8 cellular contexts compared by ENCODE assay signal in genomic region chr5:43043400-43043756, GRCh38. TPM values are rescaled to one million over a fixed set of nuclear protein-coding genes. Genes with fewer than 3 reads are reported as not detected.
DNase-seq lines count a peak whose midpoint lies in the region; ATAC-seq, FAIRE-seq and TF ChIP-seq lines count a peak whose summit lies in the region.

No MANE protein-coding gene starts in this region.

- 11 to 19% (median 11%) methylated on average over 7 of the region's 7 CpGs for WGBS in small intestine, 3 donors

- peak overlapping the region; percentile 94 to 99 (median 98) for H3K4me3 Mint-ChIP-seq in IgD-negative memory B cell
- H3K4me3 Mint-ChIP-seq in chondrocyte (ENCODE audit: unreplicated experiment): peak overlapping the region; percentile 89
- H3K4me3 Mint-ChIP-seq in naive B cell: peak overlapping the region; percentile 97 to 99 (median 98)

- no peak for FAIRE-seq in small intestine (lab: Jason Lieb, UNC)

- no peaks in the 10 kb centered on the region for H3K4me1 ChIP-seq in small intestine (ENCODE audit: control insufficient read depth in 2 of 2, insufficient read depth in 1 of 2, low read depth in 1 of 2, low read length in 1 of 2)

- peak overlapping the region in 1 of 2 donors; percentile 96 for H3K27ac ChIP-seq in small intestine (ENCODE audit: low read depth in 1 of 2, low read length in 1 of 2)

- H3K9me3 Mint-ChIP-seq in IgD-negative memory B cell (no peaks in the 10 kb centered on the region), chondrocyte (ENCODE audit: low read depth) (no peaks in the 10 kb centered on the region), naive B cell (no peaks in the 10 kb centered on the region)

- no peak for ATAC-seq in naive B cell (ENCODE audit: low read depth in 2 of 2)
- ATAC-seq in GM21423 (IDR thresholded peaks at IDR 0.05; ENCODE audit: unreplicated experiment): no peak

- H3K27me3 Mint-ChIP-seq in IgD-negative memory B cell: no peaks in the 10 kb centered on the region
- H3K27me3 Mint-ChIP-seq in chondrocyte (ENCODE audit: low read depth): no peaks in the 10 kb centered on the region
- H3K27me3 Mint-ChIP-seq in naive B cell: no peaks in the 10 kb centered on the region

- no peaks in the 10 kb centered on the region for H3K9me3 ChIP-seq in small intestine (ENCODE audit: control insufficient read depth, low read depth)

- H3K27me3 ChIP-seq in small intestine (ENCODE audit: control insufficient read depth in 2 of 2, insufficient read depth in 2 of 2, low read length in 2 of 2): peaks cover 0 to 7% of the 10 kb centered on the region in 2 donors

- H3K4me3 ChIP-seq in AG09309 (ENCODE audit: control insufficient read depth, low read depth, low read length) (peak overlapping the region; percentile 73), small intestine (ENCODE audit: low read depth in 1 of 2, low read length in 2 of 2) (peak overlapping the region in 1 of 2 donors; percentile 67)

- H3K27ac Mint-ChIP-seq in IgD-negative memory B cell (peak overlapping the region; percentile 94 to 100 (median 100)), chondrocyte (ENCODE audit: unreplicated experiment) (peak overlapping the region; percentile 99), naive B cell (peak overlapping the region; percentile 99 to 100 (median 100))

- DNase-seq in AG09309 (ENCODE audit: low read depth): no peak
- DNase-seq in chondrocyte (ENCODE audit: low spot score): no peak
- no peak for DNase-seq in naive B cell
- no peak for DNase-seq in activated CD4-positive, CD25-positive, alpha-beta regulatory T cell treated with anti-CD3 and anti-CD28 coated beads, Interleukin-2, amount 50 U/mL, for 72 hours
- DNase-seq in SHP77 treated with DMSO at 0.1 percent for 48 hours (lab: John Stamatoyannopoulos, UW): no peak
- DNase-seq in small intestine: no peak

- TF ChIP-seq CTCF in AG09309 (IDR thresholded peaks at IDR 0.05; ENCODE audit: control insufficient read depth, insufficient read depth, low read depth, low read length, missing control alignments): no peak
- TF ChIP-seq CTCF in chondrocyte (IDR thresholded peaks at IDR 0.05): no peak

- H3K4me1 Mint-ChIP-seq in IgD-negative memory B cell (peaks cover 9 to 15% (median 14%) of the 10 kb centered on the region in 3 donors), chondrocyte (ENCODE audit: low read depth) (peaks cover 69% of the 10 kb centered on the region), naive B cell (peaks cover 24 to 30% (median 29%) of the 10 kb centered on the region in 3 donors)

- H3K36me3 Mint-ChIP-seq in IgD-negative memory B cell: no peaks in the 10 kb centered on the region
- H3K36me3 Mint-ChIP-seq in chondrocyte (ENCODE audit: low read depth): no peaks in the 10 kb centered on the region
- H3K36me3 Mint-ChIP-seq in naive B cell: no peaks in the 10 kb centered on the region

- H3K36me3 ChIP-seq in small intestine (ENCODE audit: control insufficient read depth in 2 of 2, insufficient read depth in 2 of 2, low read length in 2 of 2): no peaks in the 10 kb centered on the region

RNA-seq across cellular contexts. Expression of gene ANXA2R, which starts 3.3 kb away (rescaled TPM):
- polyA plus RNA-seq in IgD-negative memory B cell (42.9 TPM), naive B cell (ENCODE audit: low read depth in 6 of 6) (10 to 100 TPM; 22.2 to 46.4 (median 32.5) TPM), small intestine (1 to 10 TPM in 2 of 3 donors, under 1 TPM in 1; 0.67 to 5.1 (median 4.1) TPM)
- total RNA-seq in chondrocyte: 1.2 to 3.5 TPM (median 1.7 TPM) in 3 replicates
